Comparison of ENCODE assay signal across 8 cellular contexts in the genomic region with DNA sequence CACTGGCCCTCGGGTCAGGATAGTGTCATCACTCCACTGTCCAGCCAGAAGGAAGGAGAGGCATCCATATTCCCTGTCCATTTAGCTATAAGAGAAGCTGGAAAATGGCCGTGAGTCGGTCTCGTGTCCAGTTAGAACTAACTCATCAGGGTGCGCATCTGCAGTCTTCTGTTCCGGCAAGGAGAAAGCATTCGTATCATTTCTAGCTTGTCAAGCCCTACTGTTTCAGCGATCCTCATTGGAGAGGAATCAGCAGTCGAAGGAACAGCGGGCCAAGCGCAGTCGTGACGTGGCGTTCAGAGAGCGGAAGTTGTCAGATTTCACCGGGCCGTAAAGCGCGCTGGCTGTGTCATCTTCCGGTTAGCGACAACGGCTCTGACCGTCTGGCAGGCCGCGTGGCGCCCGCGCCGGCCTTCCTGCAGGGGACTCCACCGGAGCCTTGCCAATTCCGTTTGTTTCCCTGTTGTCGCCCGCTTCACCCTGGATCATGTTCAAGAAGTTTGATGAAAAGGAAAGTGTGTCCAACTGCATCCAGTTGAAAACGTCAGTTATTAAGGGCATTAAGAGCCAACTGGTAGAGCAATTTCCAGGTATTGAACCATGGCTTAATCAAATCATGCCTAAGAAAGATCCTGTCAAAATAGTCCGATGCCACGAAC. TPM values are rescaled to one million over a fixed set of nuclear protein-coding genes. Genes with fewer than 3 reads are reported as not detected.
DNase-seq lines count a peak whose midpoint lies in the region; ATAC-seq and TF ChIP-seq lines count a peak whose summit lies in the region.

No MANE protein-coding gene starts in this region.

- peak; percentile 84 for TF ChIP-seq POLR2A in ovary (IDR thresholded peaks at IDR 0.05)
- TF ChIP-seq POLR2A in thyroid gland (IDR thresholded peaks at IDR 0.05) = peak in 1 of 2 donors; percentile 74

- no peaks in the 10 kb centered on the region for H3K27me3 Mint-ChIP-seq in activated naive CD8-positive, alpha-beta T cell

- no peaks in the 10 kb centered on the region for H3K36me3 ChIP-seq in ovary
- peaks cover 8 to 22% of the 10 kb centered on the region in 2 donors for H3K36me3 ChIP-seq in thyroid gland

- peak overlapping the region; percentile 96 for H3K4me3 Mint-ChIP-seq in activated naive CD8-positive, alpha-beta T cell

- intact Hi-C loops in Right ventricle myocardium superior (cut with DNase I) (no loop called here), ovary (cut with DNase I) (no loop called here), thyroid gland (cut with DNase I) (no loop called here)

- H3K36me3 Mint-ChIP-seq in activated naive CD8-positive, alpha-beta T cell = peaks cover 5% of the 10 kb centered on the region

- no peak for TF ChIP-seq CTCF in ovary (IDR thresholded peaks at IDR 0.05)
- peak in 2 of 6 experiments; percentile 13 to 26 for TF ChIP-seq CTCF in thyroid gland (IDR thresholded peaks at IDR 0.05)

- no peaks in the 10 kb centered on the region for H3K4me1 ChIP-seq in ovary (ENCODE audit: insufficient read depth)
- peaks cover 39 to 55% of the 10 kb centered on the region in 2 donors for H3K4me1 ChIP-seq in thyroid gland

- no peaks in the 10 kb centered on the region for H3K9me3 Mint-ChIP-seq in activated naive CD8-positive, alpha-beta T cell (ENCODE audit: low read depth)

- ATAC-seq in GM21717 (IDR thresholded peaks at IDR 0.05; ENCODE audit: unreplicated experiment) (peak; percentile 65), SK-N-SH treated with all-trans-retinoic acid at 6 μM for 48 hours (peak; percentile 38), Right ventricle myocardium superior (ENCODE audit: poor library complexity) (peak; percentile 89)

- DNase-seq in DMS79 treated with DMSO at 0.1 percent for 48 hours (lab: John Stamatoyannopoulos, UW) (peak; percentile 53), LHCN-M2 (ENCODE audit: low read depth) (peak; percentile 88), Right ventricle myocardium superior (peak; percentile 90), ovary (peak; percentile 79 to 89 (median 87)), thyroid gland (peak; percentile 81 to 83)

- peak overlapping the region; percentile 97 for H3K27ac Mint-ChIP-seq in activated naive CD8-positive, alpha-beta T cell

- H3K4me1 Mint-ChIP-seq in activated naive CD8-positive, alpha-beta T cell (ENCODE audit: low read depth) = peaks cover 23% of the 10 kb centered on the region

- H3K4me3 ChIP-seq in ovary (peak overlapping the region; percentile 36), thyroid gland (replicated peaks in 1 of 3) (peak overlapping the region; percentile 1 to 51 (median 29))

- H3K27me3 ChIP-seq in ovary (no peaks in the 10 kb centered on the region), thyroid gland (no peaks in the 10 kb centered on the region)

- no peak for TF ChIP-seq EP300 in ovary (IDR thresholded peaks at IDR 0.05)

- peak overlapping the region; percentile 39 to 80 for H3K27ac ChIP-seq in ovary
- H3K27ac ChIP-seq in thyroid gland = peak overlapping the region; percentile 74 to 94 (median 89)

- 45 to 52% (median 45%) methylated on average over 36 of the region's 36 CpGs for WGBS in ovary, 3 donors
- 71 to 77% methylated on average over 34 to 36 of the region's 36 CpGs for WGBS in thyroid gland, 2 donors

- H3K9me3 ChIP-seq in ovary = no peaks in the 10 kb centered on the region
- H3K9me3 ChIP-seq in thyroid gland = no peaks in the 10 kb centered on the region

TF ChIP-seq in SK-N-SH treated with all-trans-retinoic acid at 6 μM for 48 hours, 23 proteins besides CTCF, POLR2A, EP300 and RAD21:
- TF ChIP-seq TOX (CRISPR knock-in tag; IDR thresholded peaks at IDR 0.05; ENCODE audit: borderline replicate concordance) (no peak), TCF4 (CRISPR knock-in tag; IDR thresholded peaks at IDR 0.05; ENCODE audit: borderline replicate concordance) (no peak), ZC3H10 (CRISPR knock-in tag; IDR thresholded peaks at IDR 0.05) (no peak), CREB5 (CRISPR knock-in tag; IDR thresholded peaks at IDR 0.05; ENCODE audit: low read depth) (no peak), PPARA (CRISPR knock-in tag; IDR thresholded peaks at IDR 0.05; ENCODE audit: borderline replicate concordance) (no peak), ZNF565 (CRISPR knock-in tag; conservative IDR thresholded peaks at IDR 0.05; ENCODE audit: low read depth) (no peak), ISL1 (CRISPR knock-in tag; IDR thresholded peaks at IDR 0.05) (no peak), BACH2 (CRISPR knock-in tag; IDR thresholded peaks at IDR 0.05; ENCODE audit: borderline replicate concordance) (no peak), CSDC2 (CRISPR knock-in tag; IDR thresholded peaks at IDR 0.05) (no peak), OSR1 (CRISPR knock-in tag; IDR thresholded peaks at IDR 0.05) (no peak), ZNF8 (CRISPR knock-in tag; IDR thresholded peaks at IDR 0.05) (no peak), ARNTL (CRISPR knock-in tag; IDR thresholded peaks at IDR 0.05; ENCODE audit: borderline replicate concordance, low read depth) (no peak), RARB (CRISPR knock-in tag; IDR thresholded peaks at IDR 0.05) (no peak)
- TF ChIP-seq, protein P1, sequence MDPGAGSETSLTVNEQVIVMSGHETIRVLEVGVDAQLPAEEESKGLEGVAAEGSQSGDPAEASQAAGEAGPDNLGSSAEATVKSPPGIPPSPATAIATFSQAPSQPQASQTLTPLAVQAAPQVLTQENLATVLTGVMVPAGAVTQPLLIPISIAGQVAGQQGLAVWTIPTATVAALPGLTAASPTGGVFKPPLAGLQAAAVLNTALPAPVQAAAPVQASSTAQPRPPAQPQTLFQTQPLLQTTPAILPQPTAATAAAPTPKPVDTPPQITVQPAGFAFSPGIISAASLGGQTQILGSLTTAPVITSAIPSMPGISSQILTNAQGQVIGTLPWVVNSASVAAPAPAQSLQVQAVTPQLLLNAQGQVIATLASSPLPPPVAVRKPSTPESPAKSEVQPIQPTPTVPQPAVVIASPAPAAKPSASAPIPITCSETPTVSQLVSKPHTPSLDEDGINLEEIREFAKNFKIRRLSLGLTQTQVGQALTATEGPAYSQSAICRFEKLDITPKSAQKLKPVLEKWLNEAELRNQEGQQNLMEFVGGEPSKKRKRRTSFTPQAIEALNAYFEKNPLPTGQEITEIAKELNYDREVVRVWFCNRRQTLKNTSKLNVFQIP (CRISPR knock-in tag; IDR thresholded peaks at IDR 0.05; ENCODE audit: borderline replicate concordance, low read depth) = no peak

RNA-seq across cellular contexts. Expression of gene HM13, which starts 32.9 kb away (rescaled TPM):
- total RNA-seq in LHCN-M2 (2014; rRNA removed) (66.4 and 105 TPM in 2 replicates), Right ventricle myocardium superior (40.9 TPM), ovary (100 to 1,000 TPM in 3 of 7 donors, 10 to 100 TPM in 4; 30.2 to 158 (median 97.3) TPM), thyroid gland (100 to 1,000 TPM in 2 of 4 donors, 10 to 100 TPM in 2; 82.8 to 136 (median 111) TPM)
- polyA plus RNA-seq in LHCN-M2 (2012) = 192 TPM
- polyA plus RNA-seq in ovary = 100 to 1,000 TPM in 1 of 2 donors, 10 to 100 TPM in 1; 72.6 to 129 TPM

RNA-seq across cellular contexts. Expression of gene ID1, which starts 57.9 kb away (rescaled TPM):
- 775 and 1,134 TPM in 2 replicates for total RNA-seq in LHCN-M2 (2014; rRNA removed)
- 274 TPM for polyA plus RNA-seq in LHCN-M2 (2012)
- total RNA-seq in Right ventricle myocardium superior = 89.5 TPM
- total RNA-seq in ovary = 100 to 1,000 TPM in 3 of 7 donors, 10 to 100 TPM in 4; 42.6 to 353 (median 64.2) TPM
- 10 to 100 TPM; 26.0 to 86.9 TPM for polyA plus RNA-seq in ovary
- total RNA-seq in thyroid gland = 1,000 to 10,000 TPM; 1,083 to 1,350 (median 1,205) TPM

Comparison
In these comparisons a context has a peak if more than half of its experiments do, and no peak if none do; other contexts are left out.
1. Peak in every context shown above with its lines: DNase-seq, ATAC-seq, H3K4me3 ChIP-seq and H3K27ac ChIP-seq.
2. ATAC-seq: peak in every context shown above with its lines; median percentile 89 in Right ventricle myocardium superior; 65 in GM21717; 38 in SK-N-SH treated with all-trans-retinoic acid at 6 μM for 48 hours.